11 cellular contexts compared by ENCODE assay signal in genomic region chr13:110625771-110626321, GRCh38. TPM values are rescaled to one million over a fixed set of nuclear protein-coding genes. Genes with fewer than 3 reads are reported as not detected.
A peak's percentile ranks its signal among the peaks of the same experiment; 100 is the strongest.
DNase-seq lines count a peak whose midpoint lies in the region; ATAC-seq and TF ChIP-seq lines count a peak whose summit lies in the region.
"Had no signal": no experiment of that assay in that cellular context is flagged by ENCODE, and none has a peak within 500 bp of the region (broad histone marks: within the 10 kb centered on the region; RNA-seq: fewer than 3 reads in every experiment).

No MANE protein-coding gene starts in this region.

- H3K4me3 ChIP-seq in LNCaP clone FGC (ENCODE audit: low read depth, low read length) (peak overlapping the region; percentile 26), smooth muscle cell (no peak overlapping the region), MM.1S (ENCODE audit: low read length) (no peak overlapping the region)
- H3K4me3 ChIP-seq: lower lobe of right lung had no signal

- H3K27ac Mint-ChIP-seq in T-helper 17 cell, result peak overlapping the region; percentile 87

- H4K20me1 ChIP-seq in smooth muscle cell (ENCODE audit: low read depth), result peaks cover 100% of the 10 kb centered on the region
- peaks cover 2% of the 10 kb centered on the region; the same call in 1 of the 2 replicates for H4K20me1 ChIP-seq in MM.1S (ENCODE audit: insufficient read depth, low read length)

- peak overlapping the region; percentile 34 for H3K27ac ChIP-seq in smooth muscle cell (ENCODE audit: low read depth)
- H3K27ac ChIP-seq in MM.1S (ENCODE audit: low read length), result no peak overlapping the region
- H3K27ac ChIP-seq: lower lobe of right lung had no signal

- H3K79me2 ChIP-seq in smooth muscle cell (ENCODE audit: low read depth) (peaks cover 69% of the 10 kb centered on the region), MM.1S (ENCODE audit: low read length) (peaks cover 57% of the 10 kb centered on the region)

- TF ChIP-seq CTCF in LNCaP clone FGC (IDR thresholded peaks at IDR 0.05; ENCODE audit: control insufficient read depth, extremely low read depth, insufficient read depth), result no peak
- TF ChIP-seq CTCF in smooth muscle cell (IDR thresholded peaks at IDR 0.05; ENCODE audit: borderline replicate concordance, insufficient read depth, poor library complexity, severe bottlenecking), result no peak
- no peak for TF ChIP-seq CTCF in MM.1S (IDR thresholded peaks at IDR 0.05; ENCODE audit: low read length)

- H3K4me1 ChIP-seq in smooth muscle cell (ENCODE audit: low read depth) (no peaks in the 10 kb centered on the region), MM.1S (ENCODE audit: low read length) (no peaks in the 10 kb centered on the region)

- H3K4me1 Mint-ChIP-seq in T-helper 17 cell, result peaks cover 40% of the 10 kb centered on the region

- H3K27me3 Mint-ChIP-seq in T-helper 17 cell, result no peaks in the 10 kb centered on the region

- H3K9ac ChIP-seq in smooth muscle cell (ENCODE audit: low read depth) (no peak overlapping the region), MM.1S (ENCODE audit: low read length) (no peak overlapping the region)

- H2AFZ ChIP-seq in smooth muscle cell (ENCODE audit: low read depth) (no peak overlapping the region), MM.1S (ENCODE audit: low read length) (no peak overlapping the region)

- no peaks in the 10 kb centered on the region for H3K36me3 ChIP-seq in smooth muscle cell (ENCODE audit: low read depth)
- no peaks in the 10 kb centered on the region for H3K36me3 ChIP-seq in MM.1S (replicated peaks; ENCODE audit: insufficient read depth, low read length)

- ATAC-seq in T-helper 17 cell (no peak), GM21717 (IDR thresholded peaks at IDR 0.05; ENCODE audit: unreplicated experiment) (no peak)
- ATAC-seq: lower lobe of right lung had no signal

- H3K27me3 ChIP-seq in smooth muscle cell (ENCODE audit: low read depth), result no peaks in the 10 kb centered on the region
- H3K27me3 ChIP-seq in MM.1S (replicated peaks; ENCODE audit: insufficient read depth, low read length), result no peaks in the 10 kb centered on the region

- peaks cover 10% of the 10 kb centered on the region for H3K36me3 Mint-ChIP-seq in T-helper 17 cell (ENCODE audit: low read depth)

- WGBS in smooth muscle cell (ENCODE audit: low lambda C conversion rate), result 79% methylated on average over 19 of the region's 19 CpGs

- no peak overlapping the region for H3K4me2 ChIP-seq in smooth muscle cell
- H3K4me2 ChIP-seq in MM.1S (ENCODE audit: low read depth, low read length), result no peak overlapping the region

- H3K9me3 ChIP-seq in T-helper 17 cell (ENCODE audit: control insufficient read depth, low read length, poor library complexity, severe bottlenecking), result no peaks in the 10 kb centered on the region
- no peaks in the 10 kb centered on the region for H3K9me3 ChIP-seq in smooth muscle cell (replicated peaks; ENCODE audit: low read depth)
- H3K9me3 ChIP-seq in MM.1S (replicated peaks; ENCODE audit: insufficient read depth, low read length), result no peaks in the 10 kb centered on the region
- H3K9me3 ChIP-seq: lower lobe of right lung had no signal

- H3F3A ChIP-seq in smooth muscle cell (ENCODE audit: low read depth) (peaks cover 20% of the 10 kb centered on the region), MM.1S (ENCODE audit: insufficient read depth, low read length) (no peaks in the 10 kb centered on the region)

- no peak overlapping the region for H3K4me3 Mint-ChIP-seq in T-helper 17 cell

- DNase-seq in LNCaP clone FGC (ENCODE audit: low read depth) (peak; percentile 25), T-helper 17 cell (no peak), left kidney (ENCODE audit: low read depth, low spot score) (peak; percentile 75), smooth muscle cell (lab: John Stamatoyannopoulos, UW; ENCODE audit: unreplicated experiment) (no peak), MM.1S (no peak), T-helper 9 cell (no peak)
- DNase-seq: COR-L47; effector CD4-positive, alpha-beta T cell; Kasumi-1; lower lobe of right lung had no signal

- no peaks in the 10 kb centered on the region for H3K9me2 ChIP-seq in MM.1S (replicated peaks; ENCODE audit: insufficient read depth, low read length)

RNA-seq across cellular contexts. Expression of gene NAXD, which starts 10.5 kb away (rescaled TPM):
- total RNA-seq in T-helper 17 cell (10 to 100 TPM; 17.7 to 22.9 TPM), smooth muscle cell (16.9 and 22.3 TPM in 2 replicates)
- polyA plus RNA-seq in smooth muscle cell, result 28.8 and 30.9 TPM in 2 replicates

Comparison
In these comparisons a context has a peak if more than half of its experiments do, and no peak if none do; other contexts are left out.
1. DNase-seq: peak in LNCaP clone FGC (single experiment) and left kidney (single experiment); none in T-helper 17 cell (0 of 3), smooth muscle cell (single experiment), MM.1S (single experiment) and T-helper 9 cell (single experiment).